ENCODE assay signal across 8 cellular contexts in genomic region chr19:38389101-38389925, GRCh38.
A peak's percentile ranks its signal among the peaks of the same experiment; 100 is the strongest.
DNase-seq lines count a peak whose midpoint lies in the region; ATAC-seq lines count a peak whose summit lies in the region.

No MANE protein-coding gene starts in this region.

- H3K27ac ChIP-seq in muscle layer of duodenum (ENCODE audit: low read length): peak overlapping the region; percentile 8

- H3K27me3 ChIP-seq in muscle layer of duodenum (ENCODE audit: low read depth, low read length): peaks cover 9% of the 10 kb centered on the region

- ATAC-seq in GM21619 (IDR thresholded peaks at IDR 0.05; ENCODE audit: unreplicated experiment) (no peak), GM18907 (IDR thresholded peaks at IDR 0.05; ENCODE audit: unreplicated experiment) (no peak), GM18861 (IDR thresholded peaks at IDR 0.05; ENCODE audit: unreplicated experiment) (no peak)

- DNase-seq in NCI-H146 (lab: John Stamatoyannopoulos, UW): peak; percentile 38
- DNase-seq in NCI-H146 treated with DMSO at 0.1 percent for 48 hours (lab: John Stamatoyannopoulos, UW; ENCODE audit: unreplicated experiment): no peak
- DNase-seq in NCI-H748 (lab: John Stamatoyannopoulos, UW; ENCODE audit: unreplicated experiment): peak; percentile 69
- peak; percentile 54 for DNase-seq in dedifferentiated amniotic fluid mesenchymal stem cell (ENCODE audit: extremely low spot score)

- H3K4me3 ChIP-seq in muscle layer of duodenum (ENCODE audit: low read depth in 1 of 2, low read length in 2 of 2): peak overlapping the region; percentile 37 to 71

- peaks cover under 1 to 9% of the 10 kb centered on the region in 2 donors for H3K36me3 ChIP-seq in muscle layer of duodenum (ENCODE audit: control insufficient read depth in 1 of 2, insufficient read depth in 2 of 2, low read length in 2 of 2)

- H3K9me3 ChIP-seq in muscle layer of duodenum (ENCODE audit: control insufficient read depth in 1 of 2, low read length in 2 of 2): no peaks in the 10 kb centered on the region

- H3K4me1 ChIP-seq in muscle layer of duodenum (ENCODE audit: control insufficient read depth in 1 of 2, insufficient read depth in 2 of 2, low read length in 2 of 2): peaks cover 3 to 28% of the 10 kb centered on the region in 2 donors
